In the genomic region with DNA sequence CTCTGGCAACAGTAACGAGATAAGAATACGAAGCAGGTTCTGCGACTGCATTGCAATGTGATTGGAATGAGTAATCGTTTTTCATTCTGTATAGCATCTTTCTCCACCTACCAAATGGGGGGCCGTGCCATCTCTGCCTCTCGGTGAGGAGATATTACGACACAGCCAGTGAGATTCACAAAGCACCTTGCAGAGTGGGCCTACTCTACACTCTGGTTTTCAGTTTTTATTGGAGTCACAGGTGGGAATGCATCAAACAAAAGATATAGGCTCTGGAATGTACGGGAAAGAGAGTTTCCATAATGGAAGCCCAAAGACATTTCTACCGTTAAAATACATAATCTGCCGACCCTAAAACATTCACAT, we compare ENCODE assay signal across 1 cellular context.
TF ChIP-seq lines count a peak whose summit lies in the region.

No MANE protein-coding gene starts in this region.

TF ChIP-seq in SK-N-SH, 30 proteins besides CTCF, POLR2A, EP300 and RAD21 (continued from another document):
- TF ChIP-seq TEAD4 (IDR thresholded peaks at IDR 0.05; ENCODE audit: borderline replicate concordance, insufficient read depth) (no peak), TAF1 (IDR thresholded peaks at IDR 0.05; ENCODE audit: borderline replicate concordance, low read depth, low read length) (no peak), SMC3 (IDR thresholded peaks at IDR 0.05; ENCODE audit: low read depth, low read length) (no peak), ELF1 (IDR thresholded peaks at IDR 0.05) (no peak), FOXM1 (IDR thresholded peaks at IDR 0.05; ENCODE audit: low read depth) (no peak), FOXJ3 (CRISPR knock-in tag; IDR thresholded peaks at IDR 0.05) (no peak), GABPA (IDR thresholded peaks at IDR 0.05; ENCODE audit: low read depth) (no peak), EZH2phosphoT487 (IDR thresholded peaks at IDR 0.05; ENCODE audit: borderline replicate concordance, low read depth) (no peak)
- TF ChIP-seq, protein P1, sequence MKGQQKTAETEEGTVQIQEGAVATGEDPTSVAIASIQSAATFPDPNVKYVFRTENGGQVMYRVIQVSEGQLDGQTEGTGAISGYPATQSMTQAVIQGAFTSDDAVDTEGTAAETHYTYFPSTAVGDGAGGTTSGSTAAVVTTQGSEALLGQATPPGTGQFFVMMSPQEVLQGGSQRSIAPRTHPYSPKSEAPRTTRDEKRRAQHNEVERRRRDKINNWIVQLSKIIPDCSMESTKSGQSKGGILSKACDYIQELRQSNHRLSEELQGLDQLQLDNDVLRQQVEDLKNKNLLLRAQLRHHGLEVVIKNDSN (IDR thresholded peaks at IDR 0.05; ENCODE audit: borderline replicate concordance, low read depth) = no peak
- TF ChIP-seq, protein P2, sequence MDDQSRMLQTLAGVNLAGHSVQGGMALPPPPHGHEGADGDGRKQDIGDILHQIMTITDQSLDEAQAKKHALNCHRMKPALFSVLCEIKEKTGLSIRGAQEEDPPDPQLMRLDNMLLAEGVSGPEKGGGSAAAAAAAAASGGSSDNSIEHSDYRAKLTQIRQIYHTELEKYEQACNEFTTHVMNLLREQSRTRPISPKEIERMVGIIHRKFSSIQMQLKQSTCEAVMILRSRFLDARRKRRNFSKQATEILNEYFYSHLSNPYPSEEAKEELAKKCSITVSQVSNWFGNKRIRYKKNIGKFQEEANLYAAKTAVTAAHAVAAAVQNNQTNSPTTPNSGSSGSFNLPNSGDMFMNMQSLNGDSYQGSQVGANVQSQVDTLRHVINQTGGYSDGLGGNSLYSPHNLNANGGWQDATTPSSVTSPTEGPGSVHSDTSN (IDR thresholded peaks at IDR 0.05) = no peak
- TF ChIP-seq, protein P3, sequence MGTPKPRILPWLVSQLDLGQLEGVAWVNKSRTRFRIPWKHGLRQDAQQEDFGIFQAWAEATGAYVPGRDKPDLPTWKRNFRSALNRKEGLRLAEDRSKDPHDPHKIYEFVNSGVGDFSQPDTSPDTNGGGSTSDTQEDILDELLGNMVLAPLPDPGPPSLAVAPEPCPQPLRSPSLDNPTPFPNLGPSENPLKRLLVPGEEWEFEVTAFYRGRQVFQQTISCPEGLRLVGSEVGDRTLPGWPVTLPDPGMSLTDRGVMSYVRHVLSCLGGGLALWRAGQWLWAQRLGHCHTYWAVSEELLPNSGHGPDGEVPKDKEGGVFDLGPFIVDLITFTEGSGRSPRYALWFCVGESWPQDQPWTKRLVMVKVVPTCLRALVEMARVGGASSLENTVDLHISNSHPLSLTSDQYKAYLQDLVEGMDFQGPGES (IDR thresholded peaks at IDR 0.05; ENCODE audit: low read depth, low read length) = no peak
